ENCODE assay signal across 20 cellular contexts in genomic region chr18:71107220-71107619, GRCh38.
"Had no signal": no experiment of that assay in that cellular context is flagged by ENCODE, and none has a peak within 500 bp of the region (broad histone marks: within the 10 kb centered on the region; RNA-seq: fewer than 3 reads in every experiment).

No MANE protein-coding gene starts in this region.

- H3K9me3 ChIP-seq: body of pancreas, mucosa of descending colon, right lobe of liver, uterus had no signal

- DNase-seq: activated CD4-positive, alpha-beta T cell treated with anti-CD3 and anti-CD28 coated beads for 1 hour; activated CD4-positive, alpha-beta T cell treated with anti-CD3 and anti-CD28 coated beads, Interleukin-2, amount 50 U/mL, for 1 hour; activated CD8-positive, alpha-beta T cell treated with anti-CD3 and anti-CD28 coated beads, Interleukin-2, amount 10 ng/mL, durations not matched to agents 7 days and 5 days; activated gamma-delta T cell; activated naive CD4-positive, alpha-beta T cell treated with anti-CD3 and anti-CD28 coated beads, Interleukin-2, amount 50 U/mL, for 16 hours; activated naive CD8-positive, alpha-beta T cell treated with anti-CD3 and anti-CD28 coated beads, Interleukin-2, amount 50 U/mL, for 24 hours; body of pancreas; effector CD8-positive, alpha-beta T cell; foreskin keratinocyte; mesendoderm; mucosa of descending colon; nephron progenitor cell; nucleus accumbens; right lobe of liver; stimulated activated CD4-positive, alpha-beta T cell treated with anti-CD3 and anti-CD28 coated beads, Interleukin-1b, Interleukin-23, amount 100 ng/mL, for 48 hours; trophoblast cell; uterus had no signal

- H3K4me2 ChIP-seq: hepatocyte had no signal

- H3K36me3 ChIP-seq: cardiac muscle cell, right lobe of liver, uterus had no signal

- ATAC-seq: activated CD8-positive, alpha-beta T cell treated with anti-CD3 and anti-CD28 coated beads, Interleukin-2, amount 10 ng/mL, durations not matched to agents 7 days and 5 days; activated naive CD8-positive, alpha-beta T cell treated with anti-CD3 and anti-CD28 coated beads, Interleukin-2, amount 50 U/mL, for 24 hours; body of pancreas; foreskin keratinocyte; mucosa of descending colon; right lobe of liver had no signal

- H3K27ac ChIP-seq: body of pancreas, cardiac muscle cell, foreskin keratinocyte, hepatocyte, right lobe of liver, skin epidermis, uterus had no signal

- H2AFZ ChIP-seq: hepatocyte had no signal

- H3K4me3 ChIP-seq: body of pancreas, cardiac muscle cell, hepatocyte, mucosa of descending colon, right lobe of liver, skin epidermis, uterus had no signal

- H3K4me1 ChIP-seq: body of pancreas, foreskin keratinocyte, right lobe of liver, uterus had no signal

- H3K79me2 ChIP-seq: hepatocyte had no signal

- H3K27me3 ChIP-seq: body of pancreas, cardiac muscle cell, foreskin keratinocyte, hepatocyte, right lobe of liver, uterus had no signal
